In the genomic region with DNA sequence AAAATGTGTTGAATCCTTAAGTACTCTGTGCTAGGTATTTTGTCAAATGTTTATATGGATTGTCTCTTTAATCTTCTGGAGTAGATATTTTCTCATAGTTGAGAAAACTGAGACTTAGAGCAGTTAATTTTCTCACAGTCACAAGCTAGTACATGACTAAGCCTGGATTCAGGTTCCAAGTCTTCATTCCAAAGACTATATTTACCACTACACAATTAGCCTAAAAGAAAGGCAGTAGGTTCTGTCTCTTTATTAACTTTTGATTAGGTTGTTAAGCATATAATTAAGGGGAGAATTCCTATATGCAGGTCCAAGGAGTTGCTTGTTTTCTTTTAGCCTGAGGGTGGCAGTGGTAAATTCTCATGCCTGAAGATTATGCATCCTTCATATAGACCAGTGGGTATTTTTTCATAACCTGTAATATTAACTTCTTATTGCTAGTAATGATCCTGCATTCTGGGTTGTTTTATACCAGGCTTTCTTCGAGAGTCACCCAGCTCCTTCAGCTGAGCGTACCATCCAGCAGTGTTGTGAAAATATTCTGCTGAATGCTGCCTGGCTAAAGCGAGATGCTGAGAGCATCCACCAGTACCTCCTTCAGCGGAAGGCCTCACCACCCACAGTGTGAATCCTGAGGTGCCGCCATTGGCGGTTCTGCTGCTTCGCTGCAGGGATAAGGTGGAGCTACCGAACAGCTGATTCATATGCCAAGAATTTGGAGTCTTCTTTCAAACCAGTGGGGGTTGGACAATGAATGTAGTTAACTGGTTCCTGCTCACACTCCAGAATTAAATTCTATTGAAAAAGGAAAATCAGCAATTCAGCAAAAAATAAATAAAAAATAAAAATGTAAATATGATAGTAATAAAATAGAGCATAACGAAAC, we compare ENCODE assay signal across 8 cellular contexts. TPM values are rescaled to one million over a fixed set of nuclear protein-coding genes. Genes with fewer than 3 reads are reported as not detected.
DNase-seq lines count a peak whose midpoint lies in the region; ATAC-seq lines count a peak whose summit lies in the region.

No MANE protein-coding gene starts in this region.

- no peaks in the 10 kb centered on the region for H3K9me3 Mint-ChIP-seq in activated T-cell treated with anti-CD3 and anti-CD28 coated beads, Interleukin-2, amount 50 U/mL, for 24 hours
- H3K9me3 Mint-ChIP-seq in activated naive CD8-positive, alpha-beta T cell treated with anti-CD3 and anti-CD28 coated beads, Interleukin-2, amount 10 ng/mL, durations not matched to agents 7 days and 5 days: no peaks in the 10 kb centered on the region

- no peak overlapping the region for H3K4me3 Mint-ChIP-seq in activated T-cell treated with anti-CD3 and anti-CD28 coated beads, Interleukin-2, amount 50 U/mL, for 24 hours
- no peak overlapping the region for H3K4me3 Mint-ChIP-seq in activated naive CD8-positive, alpha-beta T cell treated with anti-CD3 and anti-CD28 coated beads, Interleukin-2, amount 10 ng/mL, durations not matched to agents 7 days and 5 days

- no peak for DNase-seq in activated T-cell treated with anti-CD3 and anti-CD28 coated beads, Interleukin-2, amount 50 U/mL, for 24 hours
- DNase-seq in activated T-cell treated with anti-CD3 and anti-CD28 coated beads, Interleukin-2, amount 50 U/mL, for 48 hours: no peak
- DNase-seq in activated naive CD8-positive, alpha-beta T cell treated with anti-CD3 and anti-CD28 coated beads, Interleukin-2, amount 10 ng/mL, durations not matched to agents 7 days and 5 days: no peak
- DNase-seq in iPS DF 19.7 (ENCODE audit: low read depth, low spot score): peak; percentile 71
- no peak for DNase-seq in KG1 (lab: John Stamatoyannopoulos, UW)
- no peak for DNase-seq in DMS 273 treated with DMSO at 0.1 percent for 48 hours (lab: John Stamatoyannopoulos, UW)

- POLR2A ChIA-PET in activated naive CD8-positive, alpha-beta T cell treated with anti-CD3 and anti-CD28 coated beads, Interleukin-2, amount 10 ng/mL, durations not matched to agents 7 days and 5 days (lab: Charles Lee): no interaction called here

- no peak for ATAC-seq in activated naive CD8-positive, alpha-beta T cell treated with anti-CD3 and anti-CD28 coated beads, Interleukin-2, amount 10 ng/mL, durations not matched to agents 7 days and 5 days (ENCODE audit: low read depth)
- ATAC-seq in HG02571 (IDR thresholded peaks at IDR 0.05; ENCODE audit: unreplicated experiment): no peak

- peak overlapping the region; percentile 86 for H3K27ac Mint-ChIP-seq in activated T-cell treated with anti-CD3 and anti-CD28 coated beads, Interleukin-2, amount 50 U/mL, for 24 hours
- peak overlapping the region; percentile 24 for H3K27ac Mint-ChIP-seq in activated naive CD8-positive, alpha-beta T cell treated with anti-CD3 and anti-CD28 coated beads, Interleukin-2, amount 10 ng/mL, durations not matched to agents 7 days and 5 days

- H3K27me3 Mint-ChIP-seq in activated T-cell treated with anti-CD3 and anti-CD28 coated beads, Interleukin-2, amount 50 U/mL, for 24 hours: no peaks in the 10 kb centered on the region
- H3K27me3 Mint-ChIP-seq in activated naive CD8-positive, alpha-beta T cell treated with anti-CD3 and anti-CD28 coated beads, Interleukin-2, amount 10 ng/mL, durations not matched to agents 7 days and 5 days: no peaks in the 10 kb centered on the region

- no peaks in the 10 kb centered on the region for H3K27me3 ChIP-seq in stomach smooth muscle (ENCODE audit: control insufficient read depth in 1 of 2, insufficient read depth in 2 of 2, low read length in 2 of 2)

- H3K4me3 ChIP-seq in stomach smooth muscle (ENCODE audit: low read length in 2 of 2): peak overlapping the region in 1 of 2 donors; percentile 23

- H3K9ac ChIP-seq in stomach smooth muscle (ENCODE audit: low read length in 2 of 2): peak overlapping the region in 1 of 2 donors; percentile 14

- H3K4me1 ChIP-seq in stomach smooth muscle (ENCODE audit: control insufficient read depth, insufficient read depth, low read length): peaks cover 12% of the 10 kb centered on the region

- H3K4me1 Mint-ChIP-seq in activated T-cell treated with anti-CD3 and anti-CD28 coated beads, Interleukin-2, amount 50 U/mL, for 24 hours (ENCODE audit: low read depth): peaks cover 23% of the 10 kb centered on the region
- peaks cover 20% of the 10 kb centered on the region for H3K4me1 Mint-ChIP-seq in activated naive CD8-positive, alpha-beta T cell treated with anti-CD3 and anti-CD28 coated beads, Interleukin-2, amount 10 ng/mL, durations not matched to agents 7 days and 5 days

- H3K36me3 ChIP-seq in stomach smooth muscle (ENCODE audit: control insufficient read depth in 2 of 2, insufficient read depth in 2 of 2, low read length in 2 of 2): peaks cover 7 to 29% of the 10 kb centered on the region in 2 donors

- H3K27ac ChIP-seq in stomach smooth muscle (ENCODE audit: low read length): peak overlapping the region; percentile 2

- peaks cover 72% of the 10 kb centered on the region for H3K36me3 Mint-ChIP-seq in activated T-cell treated with anti-CD3 and anti-CD28 coated beads, Interleukin-2, amount 50 U/mL, for 24 hours (ENCODE audit: low read depth)
- H3K36me3 Mint-ChIP-seq in activated naive CD8-positive, alpha-beta T cell treated with anti-CD3 and anti-CD28 coated beads, Interleukin-2, amount 10 ng/mL, durations not matched to agents 7 days and 5 days: peaks cover 26% of the 10 kb centered on the region

- no peaks in the 10 kb centered on the region for H3K9me3 ChIP-seq in stomach smooth muscle (ENCODE audit: control insufficient read depth in 2 of 2, low read length in 2 of 2)

RNA-seq across cellular contexts. Expression of gene KPNB1, which starts 28.2 kb away (rescaled TPM):
- 100 to 1,000 TPM; 335 TPM for total RNA-seq in activated naive CD8-positive, alpha-beta T cell treated with anti-CD3 and anti-CD28 coated beads, Interleukin-2, amount 10 ng/mL, durations not matched to agents 7 days and 5 days
